In the genomic region with DNA sequence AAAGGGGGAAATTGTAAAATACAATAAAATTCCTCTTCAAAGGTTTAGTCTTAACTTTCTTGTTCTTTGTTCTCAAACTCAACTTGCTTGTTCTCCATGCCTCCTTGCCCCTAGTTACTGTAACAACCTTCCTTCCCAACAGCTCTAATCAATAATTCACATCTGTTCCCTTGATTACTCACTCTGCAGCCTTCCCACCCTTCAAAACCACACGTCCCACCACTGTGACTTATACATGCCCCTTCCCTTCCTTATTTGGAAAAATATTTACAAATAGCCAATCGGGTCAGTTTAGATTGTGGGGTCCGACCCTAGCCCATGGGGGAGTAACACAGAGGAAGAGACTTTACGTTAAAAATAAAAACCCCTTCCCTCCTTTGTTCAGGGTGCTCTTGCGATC, we compare ENCODE assay signal across 1 cellular context.
TF ChIP-seq lines count a peak whose summit lies in the region.

No MANE protein-coding gene starts in this region.

TF ChIP-seq in K562, 482 proteins besides CTCF, POLR2A, EP300 and RAD21 (continues in another document):
- TF ChIP-seq TCF3 (CRISPR knock-in tag; IDR thresholded peaks at IDR 0.05): peak; percentile 54
- TF ChIP-seq FOXK2 (conservative IDR thresholded peaks at IDR 0.05 in 1 of 2, IDR thresholded peaks at IDR 0.05 in 1 of 2; ENCODE audit: low read depth in 2 of 2): no peak
- TF ChIP-seq ZNF57 (CRISPR knock-in tag; IDR thresholded peaks at IDR 0.05): no peak
- 0 out of 2 replicates have a peak, but pooled peaks have one; percentile 58 for TF ChIP-seq ZNF175 (CRISPR knock-in tag; IDR thresholded peaks at IDR 0.05; ENCODE audit: low read depth)
- peak; percentile 82 for TF ChIP-seq DPF2 (IDR thresholded peaks at IDR 0.05)
- peak in 1 of 2 experiments; percentile 34; a peak in 1 of 4 replicates for TF ChIP-seq KDM1A (IDR thresholded peaks at IDR 0.05)
- peak; percentile 50; the same call in 1 of the 2 replicates for TF ChIP-seq JUN (IDR thresholded peaks at IDR 0.05; ENCODE audit: borderline replicate concordance, low read depth, low read length)
- TF ChIP-seq JUN (CRISPR knock-in tag; IDR thresholded peaks at IDR 0.05; ENCODE audit: borderline replicate concordance): no peak
- TF ChIP-seq ZBTB7A (IDR thresholded peaks at IDR 0.05; ENCODE audit: borderline replicate concordance, control insufficient read depth, low read depth, low read length): peak; percentile 27; the same call in 1 of the 2 replicates
- no peak for TF ChIP-seq MAFF (IDR thresholded peaks at IDR 0.05; ENCODE audit: low read length)
- no peak for TF ChIP-seq DIDO1 (tag; IDR thresholded peaks at IDR 0.05; ENCODE audit: low read depth)
- peak; percentile 88 for TF ChIP-seq SMARCA4 (IDR thresholded peaks at IDR 0.05)
- TF ChIP-seq ZC3H8 (IDR thresholded peaks at IDR 0.05): no peak
- TF ChIP-seq, protein P1, sequence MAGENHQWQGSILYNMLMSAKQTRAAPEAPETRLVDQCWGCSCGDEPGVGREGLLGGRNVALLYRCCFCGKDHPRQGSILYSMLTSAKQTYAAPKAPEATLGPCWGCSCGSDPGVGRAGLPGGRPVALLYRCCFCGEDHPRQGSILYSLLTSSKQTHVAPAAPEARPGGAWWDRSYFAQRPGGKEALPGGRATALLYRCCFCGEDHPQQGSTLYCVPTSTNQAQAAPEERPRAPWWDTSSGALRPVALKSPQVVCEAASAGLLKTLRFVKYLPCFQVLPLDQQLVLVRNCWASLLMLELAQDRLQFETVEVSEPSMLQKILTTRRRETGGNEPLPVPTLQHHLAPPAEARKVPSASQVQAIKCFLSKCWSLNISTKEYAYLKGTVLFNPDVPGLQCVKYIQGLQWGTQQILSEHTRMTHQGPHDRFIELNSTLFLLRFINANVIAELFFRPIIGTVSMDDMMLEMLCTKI (IDR thresholded peaks at IDR 0.05; ENCODE audit: partially characterized antibody): no peak
- TF ChIP-seq, protein P2, sequence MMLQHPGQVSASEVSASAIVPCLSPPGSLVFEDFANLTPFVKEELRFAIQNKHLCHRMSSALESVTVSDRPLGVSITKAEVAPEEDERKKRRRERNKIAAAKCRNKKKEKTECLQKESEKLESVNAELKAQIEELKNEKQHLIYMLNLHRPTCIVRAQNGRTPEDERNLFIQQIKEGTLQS (IDR thresholded peaks at IDR 0.05): peak; percentile 62
- TF ChIP-seq, protein P2 (CRISPR knock-in tag; conservative IDR thresholded peaks at IDR 0.05): no peak
- TF ChIP-seq, protein P3, sequence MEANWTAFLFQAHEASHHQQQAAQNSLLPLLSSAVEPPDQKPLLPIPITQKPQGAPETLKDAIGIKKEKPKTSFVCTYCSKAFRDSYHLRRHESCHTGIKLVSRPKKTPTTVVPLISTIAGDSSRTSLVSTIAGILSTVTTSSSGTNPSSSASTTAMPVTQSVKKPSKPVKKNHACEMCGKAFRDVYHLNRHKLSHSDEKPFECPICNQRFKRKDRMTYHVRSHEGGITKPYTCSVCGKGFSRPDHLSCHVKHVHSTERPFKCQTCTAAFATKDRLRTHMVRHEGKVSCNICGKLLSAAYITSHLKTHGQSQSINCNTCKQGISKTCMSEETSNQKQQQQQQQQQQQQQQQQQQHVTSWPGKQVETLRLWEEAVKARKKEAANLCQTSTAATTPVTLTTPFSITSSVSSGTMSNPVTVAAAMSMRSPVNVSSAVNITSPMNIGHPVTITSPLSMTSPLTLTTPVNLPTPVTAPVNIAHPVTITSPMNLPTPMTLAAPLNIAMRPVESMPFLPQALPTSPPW (CRISPR knock-in tag; IDR thresholded peaks at IDR 0.05): peak; percentile 38
- 0 out of 4 replicates have a peak, but pooled peaks of 1 of the 2 experiments have one; percentile 14 for TF ChIP-seq TRIM24 (IDR thresholded peaks at IDR 0.05)
- 0 out of 2 replicates have a peak, but pooled peaks have one; percentile 65 for TF ChIP-seq MTA2 (IDR thresholded peaks at IDR 0.05; ENCODE audit: low read depth)
- TF ChIP-seq LARP7 (IDR thresholded peaks at IDR 0.05): no peak
- no peak for TF ChIP-seq MED1 (CRISPR knock-in tag; IDR thresholded peaks at IDR 0.05; ENCODE audit: borderline replicate concordance)
- peak; percentile 74 for TF ChIP-seq JUND (IDR thresholded peaks at IDR 0.05; ENCODE audit: borderline replicate concordance, low read depth, low read length)
- TF ChIP-seq JUND (tag; IDR thresholded peaks at IDR 0.05; ENCODE audit: borderline replicate concordance, low read depth, low read length): peak; percentile 23; the same call in 1 of the 3 replicates
- TF ChIP-seq ZNF77 (CRISPR knock-in tag; IDR thresholded peaks at IDR 0.05): no peak
- TF ChIP-seq, protein P4, sequence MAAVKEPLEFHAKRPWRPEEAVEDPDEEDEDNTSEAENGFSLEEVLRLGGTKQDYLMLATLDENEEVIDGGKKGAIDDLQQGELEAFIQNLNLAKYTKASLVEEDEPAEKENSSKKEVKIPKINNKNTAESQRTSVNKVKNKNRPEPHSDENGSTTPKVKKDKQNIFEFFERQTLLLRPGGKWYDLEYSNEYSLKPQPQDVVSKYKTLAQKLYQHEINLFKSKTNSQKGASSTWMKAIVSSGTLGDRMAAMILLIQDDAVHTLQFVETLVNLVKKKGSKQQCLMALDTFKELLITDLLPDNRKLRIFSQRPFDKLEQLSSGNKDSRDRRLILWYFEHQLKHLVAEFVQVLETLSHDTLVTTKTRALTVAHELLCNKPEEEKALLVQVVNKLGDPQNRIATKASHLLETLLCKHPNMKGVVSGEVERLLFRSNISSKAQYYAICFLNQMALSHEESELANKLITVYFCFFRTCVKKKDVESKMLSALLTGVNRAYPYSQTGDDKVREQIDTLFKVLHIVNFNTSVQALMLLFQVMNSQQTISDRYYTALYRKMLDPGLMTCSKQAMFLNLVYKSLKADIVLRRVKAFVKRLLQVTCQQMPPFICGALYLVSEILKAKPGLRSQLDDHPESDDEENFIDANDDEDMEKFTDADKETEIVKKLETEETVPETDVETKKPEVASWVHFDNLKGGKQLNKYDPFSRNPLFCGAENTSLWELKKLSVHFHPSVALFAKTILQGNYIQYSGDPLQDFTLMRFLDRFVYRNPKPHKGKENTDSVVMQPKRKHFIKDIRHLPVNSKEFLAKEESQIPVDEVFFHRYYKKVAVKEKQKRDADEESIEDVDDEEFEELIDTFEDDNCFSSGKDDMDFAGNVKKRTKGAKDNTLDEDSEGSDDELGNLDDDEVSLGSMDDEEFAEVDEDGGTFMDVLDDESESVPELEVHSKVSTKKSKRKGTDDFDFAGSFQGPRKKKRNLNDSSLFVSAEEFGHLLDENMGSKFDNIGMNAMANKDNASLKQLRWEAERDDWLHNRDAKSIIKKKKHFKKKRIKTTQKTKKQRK (IDR thresholded peaks at IDR 0.05; ENCODE audit: borderline replicate concordance, low read depth, low read length): no peak
- peak; percentile 66 for TF ChIP-seq RFX1 (IDR thresholded peaks at IDR 0.05)
- peak; percentile 85; the same call in 1 of the 2 replicates for TF ChIP-seq SMARCE1 (IDR thresholded peaks at IDR 0.05)
- no peak for TF ChIP-seq ZNF121 (CRISPR knock-in tag; conservative IDR thresholded peaks at IDR 0.05)
- TF ChIP-seq SRF (CRISPR knock-in tag; IDR thresholded peaks at IDR 0.05): peak in 1 of 2 experiments; percentile 96; a peak in 3 of 4 replicates
- peak; percentile 75 for TF ChIP-seq TEAD4 (IDR thresholded peaks at IDR 0.05; ENCODE audit: low read length)
- no peak for TF ChIP-seq TEAD4 (CRISPR knock-in tag; IDR thresholded peaks at IDR 0.05; ENCODE audit: borderline replicate concordance)
- no peak for TF ChIP-seq SMARCA5 (IDR thresholded peaks at IDR 0.05)
- no peak for TF ChIP-seq BDP1 (IDR thresholded peaks at IDR 0.05; ENCODE audit: insufficient read depth, insufficient read length)
- TF ChIP-seq TAL1 (IDR thresholded peaks at IDR 0.05): peak; percentile 60; the same call in 1 of the 2 replicates
- peak; percentile 38; the same call in 1 of the 2 replicates for TF ChIP-seq ESRRA (IDR thresholded peaks at IDR 0.05; ENCODE audit: borderline replicate concordance, low read depth)
- TF ChIP-seq CBFA2T3 (IDR thresholded peaks at IDR 0.05): peak; percentile 63
- peak; percentile 96 for TF ChIP-seq FOSL1 (tag; conservative IDR thresholded peaks at IDR 0.05)
- no peak for TF ChIP-seq CBX2 (IDR thresholded peaks at IDR 0.05; ENCODE audit: insufficient read depth, low read length, poor library complexity, severe bottlenecking)
- TF ChIP-seq NFIC (IDR thresholded peaks at IDR 0.05): no peak
- TF ChIP-seq NCOR1 (IDR thresholded peaks at IDR 0.05): peak; percentile 24; the same call in 1 of the 2 replicates
- TF ChIP-seq, protein P5, sequence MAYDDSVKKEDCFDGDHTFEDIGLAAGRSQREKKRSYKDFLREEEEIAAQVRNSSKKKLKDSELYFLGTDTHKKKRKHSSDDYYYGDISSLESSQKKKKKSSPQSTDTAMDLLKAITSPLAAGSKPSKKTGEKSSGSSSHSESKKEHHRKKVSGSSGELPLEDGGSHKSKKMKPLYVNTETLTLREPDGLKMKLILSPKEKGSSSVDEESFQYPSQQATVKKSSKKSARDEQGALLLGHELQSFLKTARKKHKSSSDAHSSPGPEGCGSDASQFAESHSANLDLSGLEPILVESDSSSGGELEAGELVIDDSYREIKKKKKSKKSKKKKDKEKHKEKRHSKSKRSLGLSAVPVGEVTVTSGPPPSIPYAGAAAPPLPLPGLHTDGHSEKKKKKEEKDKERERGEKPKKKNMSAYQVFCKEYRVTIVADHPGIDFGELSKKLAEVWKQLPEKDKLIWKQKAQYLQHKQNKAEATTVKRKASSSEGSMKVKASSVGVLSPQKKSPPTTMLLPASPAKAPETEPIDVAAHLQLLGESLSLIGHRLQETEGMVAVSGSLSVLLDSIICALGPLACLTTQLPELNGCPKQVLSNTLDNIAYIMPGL (CRISPR knock-in tag; IDR thresholded peaks at IDR 0.05): no peak
- peak; percentile 70 for TF ChIP-seq SMARCC2 (IDR thresholded peaks at IDR 0.05; ENCODE audit: low read depth)
- TF ChIP-seq RCOR1 (IDR thresholded peaks at IDR 0.05; ENCODE audit: borderline replicate concordance in 1 of 2, low read depth in 2 of 2, low read length in 2 of 2): 0 out of 4 replicates have a peak, but pooled peaks of 1 of the 2 experiments have one; percentile 49
- TF ChIP-seq, protein P6, sequence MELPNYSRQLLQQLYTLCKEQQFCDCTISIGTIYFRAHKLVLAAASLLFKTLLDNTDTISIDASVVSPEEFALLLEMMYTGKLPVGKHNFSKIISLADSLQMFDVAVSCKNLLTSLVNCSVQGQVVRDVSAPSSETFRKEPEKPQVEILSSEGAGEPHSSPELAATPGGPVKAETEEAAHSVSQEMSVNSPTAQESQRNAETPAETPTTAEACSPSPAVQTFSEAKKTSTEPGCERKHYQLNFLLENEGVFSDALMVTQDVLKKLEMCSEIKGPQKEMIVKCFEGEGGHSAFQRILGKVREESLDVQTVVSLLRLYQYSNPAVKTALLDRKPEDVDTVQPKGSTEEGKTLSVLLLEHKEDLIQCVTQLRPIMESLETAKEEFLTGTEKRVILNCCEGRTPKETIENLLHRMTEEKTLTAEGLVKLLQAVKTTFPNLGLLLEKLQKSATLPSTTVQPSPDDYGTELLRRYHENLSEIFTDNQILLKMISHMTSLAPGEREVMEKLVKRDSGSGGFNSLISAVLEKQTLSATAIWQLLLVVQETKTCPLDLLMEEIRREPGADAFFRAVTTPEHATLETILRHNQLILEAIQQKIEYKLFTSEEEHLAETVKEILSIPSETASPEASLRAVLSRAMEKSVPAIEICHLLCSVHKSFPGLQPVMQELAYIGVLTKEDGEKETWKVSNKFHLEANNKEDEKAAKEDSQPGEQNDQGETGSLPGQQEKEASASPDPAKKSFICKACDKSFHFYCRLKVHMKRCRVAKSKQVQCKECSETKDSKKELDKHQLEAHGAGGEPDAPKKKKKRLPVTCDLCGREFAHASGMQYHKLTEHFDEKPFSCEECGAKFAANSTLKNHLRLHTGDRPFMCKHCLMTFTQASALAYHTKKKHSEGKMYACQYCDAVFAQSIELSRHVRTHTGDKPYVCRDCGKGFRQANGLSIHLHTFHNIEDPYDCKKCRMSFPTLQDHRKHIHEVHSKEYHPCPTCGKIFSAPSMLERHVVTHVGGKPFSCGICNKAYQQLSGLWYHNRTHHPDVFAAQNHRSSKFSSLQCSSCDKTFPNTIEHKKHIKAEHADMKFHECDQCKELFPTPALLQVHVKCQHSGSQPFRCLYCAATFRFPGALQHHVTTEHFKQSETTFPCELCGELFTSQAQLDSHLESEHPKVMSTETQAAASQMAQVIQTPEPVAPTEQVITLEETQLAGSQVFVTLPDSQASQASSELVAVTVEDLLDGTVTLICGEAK (IDR thresholded peaks at IDR 0.05): peak; percentile 53
- TF ChIP-seq, protein P6 (CRISPR knock-in tag; IDR thresholded peaks at IDR 0.05): no peak
- TF ChIP-seq RBBP5 (IDR thresholded peaks at IDR 0.05; ENCODE audit: borderline replicate concordance, insufficient read depth, low read length, poor library complexity, severe bottlenecking): peak; percentile 3
- peak; percentile 89 for TF ChIP-seq ARID1B (IDR thresholded peaks at IDR 0.05)
- no peak for TF ChIP-seq SIRT6 (IDR thresholded peaks at IDR 0.05; ENCODE audit: low read depth, low read length)
- no peak for TF ChIP-seq NFXL1 (CRISPR knock-in tag; IDR thresholded peaks at IDR 0.05)
